ENCODE assay signal across 18 cellular contexts in genomic region chr10:128468462-128468861, GRCh38.
"Had no signal": no experiment of that assay in that cellular context is flagged by ENCODE, and none has a peak within 500 bp of the region (broad histone marks: within the 10 kb centered on the region; RNA-seq: fewer than 3 reads in every experiment).

No MANE protein-coding gene starts in this region.

- DNase-seq: esophagus squamous epithelium; foreskin fibroblast; glutamatergic neuron; immature natural killer cell; left ventricle myocardium inferior; mesenchymal stem cell; naive B cell; posterior cingulate gyrus; small intestine; stimulated activated CD4-positive, alpha-beta T cell treated with anti-CD3 and anti-CD28 coated beads, Interleukin-12 subunit alpha, Interleukin-12 subunit beta, amount 100 ng/mL, for 4 hours; stimulated activated naive CD4-positive, alpha-beta T cell; stomach; substantia nigra; trophoblast cell had no signal

- H3K4me3 Mint-ChIP-seq: dendritic cell treated with granulocyte-macrophage colony-stimulating factor and Interleukin-4, amounts not matched to agents 40 ng/mL and 50 ng/mL, for 4 days; immature natural killer cell; naive B cell had no signal

- H3K27ac ChIP-seq: esophagus squamous epithelium, gastroesophageal sphincter, left ventricle myocardium inferior, right atrium auricular region, stomach, thoracic aorta had no signal

- H3K4me1 Mint-ChIP-seq: immature natural killer cell, naive B cell had no signal

- H3K27me3 Mint-ChIP-seq: dendritic cell treated with granulocyte-macrophage colony-stimulating factor and Interleukin-4, amounts not matched to agents 40 ng/mL and 50 ng/mL, for 4 days; naive B cell had no signal

- H3K36me3 Mint-ChIP-seq: naive B cell had no signal

- ATAC-seq: gastroesophageal sphincter had no signal

- H3K9me3 Mint-ChIP-seq: dendritic cell treated with granulocyte-macrophage colony-stimulating factor and Interleukin-4, amounts not matched to agents 40 ng/mL and 50 ng/mL, for 4 days; immature natural killer cell had no signal

- H3K27ac Mint-ChIP-seq: dendritic cell treated with granulocyte-macrophage colony-stimulating factor and Interleukin-4, amounts not matched to agents 40 ng/mL and 50 ng/mL, for 4 days; naive B cell had no signal
